Comparison of ENCODE assay signal across 16 cellular contexts in the genomic region with DNA sequence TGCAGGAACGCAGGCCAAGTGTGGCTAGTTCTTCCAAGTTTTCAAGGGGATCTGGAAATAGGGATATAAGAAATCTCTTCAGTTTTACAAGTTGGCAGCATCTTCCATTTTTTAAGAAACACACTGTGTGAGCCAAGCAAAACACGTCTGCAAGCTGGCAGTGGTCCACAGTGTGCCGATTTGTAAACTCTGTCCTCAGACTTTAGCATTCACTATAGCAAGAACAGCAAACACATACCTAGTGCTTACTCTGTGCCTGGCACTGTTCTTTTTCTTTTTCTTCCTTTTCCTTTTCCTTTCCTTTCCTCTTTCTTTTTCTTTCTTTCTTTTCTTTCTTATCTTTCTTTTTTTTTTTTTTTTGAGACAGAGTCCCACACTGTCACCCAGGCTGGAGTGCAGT. TPM values are rescaled to one million over a fixed set of nuclear protein-coding genes. Genes with fewer than 3 reads are reported as not detected.
DNase-seq lines count a peak whose midpoint lies in the region; ATAC-seq and TF ChIP-seq lines count a peak whose summit lies in the region.
"Had no signal": no experiment of that assay in that cellular context is flagged by ENCODE, and none has a peak within 500 bp of the region (broad histone marks: within the 10 kb centered on the region; RNA-seq: fewer than 3 reads in every experiment).

No MANE protein-coding gene starts in this region.

- H3K36me3 Mint-ChIP-seq in activated T-helper 2 cell treated with anti-CD3 and anti-CD28 coated beads, Interferon-gamma antibody, Interleukin-2, Interleukin-4, amounts not matched to agents 10 μg/mL and 5 μg/mL and 100 μg/mL, durations not matched to agents 14 hours and 24 hours and 36 hours (ENCODE audit: low read depth) = peaks cover 15% of the 10 kb centered on the region
- peaks cover 2% of the 10 kb centered on the region for H3K36me3 Mint-ChIP-seq in osteocyte (ENCODE audit: unreplicated experiment)

- DNase-seq in AG09309 (ENCODE audit: low read depth) (peak; percentile 42), fibroblast of pulmonary artery (ENCODE audit: low read depth) (peak; percentile 87), osteocyte (ENCODE audit: extremely low spot score, unreplicated experiment) (no peak), GM20000 (ENCODE audit: low spot score) (no peak)
- DNase-seq in activated T-helper 2 cell treated with anti-CD3 and anti-CD28 coated beads, Interferon-gamma antibody, Interleukin-2, Interleukin-4, amounts not matched to agents 10 μg/mL and 5 μg/mL and 100 μg/mL, durations not matched to agents 14 hours and 24 hours and 36 hours (ENCODE audit: low spot score) = no peak
- no peak for DNase-seq in activated CD4-positive, CD25-positive, alpha-beta regulatory T cell (lab: John Stamatoyannopoulos, UW)
- DNase-seq: activated naive CD8-positive, alpha-beta T cell treated with anti-CD3 and anti-CD28 coated beads, Interleukin-2, amount 10 ng/mL, durations not matched to agents 7 days and 5 days; AML-193; effector memory CD4-positive, alpha-beta T cell; EL; Karpas-422; NCI-H2227 treated with DMSO at 0.1 percent for 48 hours; T-helper 9 cell had no signal

- no peak overlapping the region for H3K27ac Mint-ChIP-seq in activated T-helper 2 cell treated with anti-CD3 and anti-CD28 coated beads, Interferon-gamma antibody, Interleukin-2, Interleukin-4, amounts not matched to agents 10 μg/mL and 5 μg/mL and 100 μg/mL, durations not matched to agents 14 hours and 24 hours and 36 hours
- peak overlapping the region; percentile 52 for H3K27ac Mint-ChIP-seq in osteocyte (ENCODE audit: unreplicated experiment)
- H3K27ac Mint-ChIP-seq: activated naive CD8-positive, alpha-beta T cell treated with anti-CD3 and anti-CD28 coated beads, Interleukin-2, amount 10 ng/mL, durations not matched to agents 7 days and 5 days had no signal

- peaks cover 18% of the 10 kb centered on the region for H3K4me1 Mint-ChIP-seq in activated T-helper 2 cell treated with anti-CD3 and anti-CD28 coated beads, Interferon-gamma antibody, Interleukin-2, Interleukin-4, amounts not matched to agents 10 μg/mL and 5 μg/mL and 100 μg/mL, durations not matched to agents 14 hours and 24 hours and 36 hours (ENCODE audit: low read depth)
- peaks cover 38% of the 10 kb centered on the region for H3K4me1 Mint-ChIP-seq in osteocyte (ENCODE audit: unreplicated experiment)

- intact Hi-C loops in activated T-helper 2 cell treated with anti-CD3 and anti-CD28 coated beads, Interferon-gamma antibody, Interleukin-2, Interleukin-4, amounts not matched to agents 10 μg/mL and 5 μg/mL and 100 μg/mL, durations not matched to agents 14 hours and 24 hours and 36 hours (cut with micrococcal nuclease) = loop anchor here (10.0 kb wide), 1 partner anchor 233 kb away; a partner anchor contains a TSS

- no peaks in the 10 kb centered on the region for H3K27me3 Mint-ChIP-seq in activated T-helper 2 cell treated with anti-CD3 and anti-CD28 coated beads, Interferon-gamma antibody, Interleukin-2, Interleukin-4, amounts not matched to agents 10 μg/mL and 5 μg/mL and 100 μg/mL, durations not matched to agents 14 hours and 24 hours and 36 hours (ENCODE audit: low read depth)
- no peaks in the 10 kb centered on the region for H3K27me3 Mint-ChIP-seq in osteocyte (ENCODE audit: unreplicated experiment)
- H3K27me3 Mint-ChIP-seq: activated naive CD8-positive, alpha-beta T cell treated with anti-CD3 and anti-CD28 coated beads, Interleukin-2, amount 10 ng/mL, durations not matched to agents 7 days and 5 days had no signal

- TF ChIP-seq CTCF in AG09309 (IDR thresholded peaks at IDR 0.05; ENCODE audit: control insufficient read depth, insufficient read depth, low read depth, low read length, missing control alignments) (no peak), fibroblast of pulmonary artery (IDR thresholded peaks at IDR 0.05; ENCODE audit: low read length, missing control alignments) (no peak), osteocyte (IDR thresholded peaks at IDR 0.05) (no peak), GM20000 (IDR thresholded peaks at IDR 0.05; ENCODE audit: extremely low read depth, missing control alignments) (no peak)

- no peaks in the 10 kb centered on the region for H3K9me3 Mint-ChIP-seq in activated T-helper 2 cell treated with anti-CD3 and anti-CD28 coated beads, Interferon-gamma antibody, Interleukin-2, Interleukin-4, amounts not matched to agents 10 μg/mL and 5 μg/mL and 100 μg/mL, durations not matched to agents 14 hours and 24 hours and 36 hours
- H3K9me3 Mint-ChIP-seq in osteocyte (ENCODE audit: unreplicated experiment) = no peaks in the 10 kb centered on the region
- H3K9me3 Mint-ChIP-seq: activated naive CD8-positive, alpha-beta T cell treated with anti-CD3 and anti-CD28 coated beads, Interleukin-2, amount 10 ng/mL, durations not matched to agents 7 days and 5 days had no signal

- no peak for ATAC-seq in GM21576 (IDR thresholded peaks at IDR 0.05; ENCODE audit: unreplicated experiment)
- no peak for ATAC-seq in HG03159 (IDR thresholded peaks at IDR 0.05; ENCODE audit: unreplicated experiment)
- ATAC-seq: mucosa of descending colon had no signal

- H3K4me3 ChIP-seq in AG09309 (ENCODE audit: control insufficient read depth, low read depth, low read length) = no peak overlapping the region
- H3K4me3 ChIP-seq in fibroblast of pulmonary artery (replicated peaks; ENCODE audit: low read depth, low read length) = no peak overlapping the region
- H3K4me3 ChIP-seq: mucosa of descending colon had no signal

- H3K4me3 Mint-ChIP-seq in activated T-helper 2 cell treated with anti-CD3 and anti-CD28 coated beads, Interferon-gamma antibody, Interleukin-2, Interleukin-4, amounts not matched to agents 10 μg/mL and 5 μg/mL and 100 μg/mL, durations not matched to agents 14 hours and 24 hours and 36 hours (ENCODE audit: low read depth) = peak overlapping the region; percentile 21
- H3K4me3 Mint-ChIP-seq in osteocyte (ENCODE audit: unreplicated experiment) = no peak overlapping the region
- H3K4me3 Mint-ChIP-seq: activated naive CD8-positive, alpha-beta T cell treated with anti-CD3 and anti-CD28 coated beads, Interleukin-2, amount 10 ng/mL, durations not matched to agents 7 days and 5 days had no signal

RNA-seq across cellular contexts. Expression of a gene that starts 2.9 kb away (rescaled TPM):
- 14.2 and 17.4 TPM in 2 replicates for total RNA-seq in activated T-helper 2 cell treated with anti-CD3 and anti-CD28 coated beads, Interferon-gamma antibody, Interleukin-2, Interleukin-4, amounts not matched to agents 10 μg/mL and 5 μg/mL and 100 μg/mL, durations not matched to agents 14 hours and 24 hours and 36 hours
- total RNA-seq in osteocyte = 25.2 and 30.0 TPM in 2 replicates

RNA-seq across cellular contexts. Expression of a gene that starts 5.8 kb away (rescaled TPM):
- total RNA-seq in activated T-helper 2 cell treated with anti-CD3 and anti-CD28 coated beads, Interferon-gamma antibody, Interleukin-2, Interleukin-4, amounts not matched to agents 10 μg/mL and 5 μg/mL and 100 μg/mL, durations not matched to agents 14 hours and 24 hours and 36 hours = 28.9 TPM in 2 replicates
- 20.1 and 22.6 TPM in 2 replicates for total RNA-seq in osteocyte

RNA-seq across cellular contexts. Expression of a gene that starts 28.4 kb away (rescaled TPM):
- 34.4 and 34.6 TPM in 2 replicates for total RNA-seq in activated T-helper 2 cell treated with anti-CD3 and anti-CD28 coated beads, Interferon-gamma antibody, Interleukin-2, Interleukin-4, amounts not matched to agents 10 μg/mL and 5 μg/mL and 100 μg/mL, durations not matched to agents 14 hours and 24 hours and 36 hours
- total RNA-seq in osteocyte = 23.1 and 24.3 TPM in 2 replicates

RNA-seq across cellular contexts. Expression of a gene that starts 33.2 kb away (rescaled TPM):
- total RNA-seq in activated T-helper 2 cell treated with anti-CD3 and anti-CD28 coated beads, Interferon-gamma antibody, Interleukin-2, Interleukin-4, amounts not matched to agents 10 μg/mL and 5 μg/mL and 100 μg/mL, durations not matched to agents 14 hours and 24 hours and 36 hours = 2.9 and 3.3 TPM in 2 replicates
- total RNA-seq in osteocyte = 7.5 and 7.6 TPM in 2 replicates

RNA-seq across cellular contexts. Expression of a gene that starts 55.4 kb away (rescaled TPM):
- total RNA-seq in activated T-helper 2 cell treated with anti-CD3 and anti-CD28 coated beads, Interferon-gamma antibody, Interleukin-2, Interleukin-4, amounts not matched to agents 10 μg/mL and 5 μg/mL and 100 μg/mL, durations not matched to agents 14 hours and 24 hours and 36 hours = 0.21 and 0.30 TPM in 2 replicates
- total RNA-seq in osteocyte = 5.1 and 6.0 TPM in 2 replicates

Comparison
In these comparisons a context has a peak if more than half of its experiments do, and no peak if none do; other contexts are left out.
1. DNase-seq: peak in AG09309 (single experiment) and fibroblast of pulmonary artery (single experiment); none in activated T-helper 2 cell treated with anti-CD3 and anti-CD28 coated beads, Interferon-gamma antibody, Interleukin-2, Interleukin-4, amounts not matched to agents 10 μg/mL and 5 μg/mL and 100 μg/mL, durations not matched to agents 14 hours and 24 hours and 36 hours (single experiment), osteocyte (single experiment), GM20000 (single experiment) and activated CD4-positive, CD25-positive, alpha-beta regulatory T cell (0 of 4).